In the genomic region with DNA sequence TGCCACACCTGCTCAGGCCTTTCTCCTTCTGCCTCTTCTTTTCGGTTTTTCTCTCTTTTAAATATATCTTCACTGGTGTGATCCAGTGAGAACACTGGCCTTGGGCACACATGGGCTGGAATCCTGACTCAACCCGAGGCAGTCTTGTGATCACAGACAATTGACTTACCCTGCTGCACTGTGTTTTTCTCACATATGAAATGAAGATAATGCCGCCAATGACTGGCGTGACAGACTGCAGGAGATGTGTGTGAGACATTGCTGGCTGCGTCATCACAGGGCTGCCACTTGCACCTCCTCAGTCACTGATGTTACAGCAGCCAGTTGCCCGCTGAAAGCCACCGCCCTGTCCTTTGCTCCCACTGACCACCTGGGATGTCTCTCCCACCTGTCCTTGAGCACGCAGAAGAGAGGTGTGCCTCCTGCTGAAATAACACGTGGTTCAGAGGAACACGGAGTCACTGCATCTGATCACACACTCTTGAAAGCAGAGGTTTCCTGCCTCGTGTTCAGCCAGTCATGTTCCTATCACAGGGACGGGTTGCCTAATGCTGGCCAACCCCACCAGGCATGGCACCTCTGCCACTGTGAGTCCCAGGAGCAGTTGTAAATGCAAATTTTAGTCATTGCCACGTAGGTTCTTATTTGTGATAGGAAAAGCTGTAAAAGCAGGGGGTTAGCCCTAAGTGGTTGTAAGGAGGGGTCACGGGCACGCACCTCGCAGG, we compare ENCODE assay signal across 17 cellular contexts.
DNase-seq lines count a peak whose midpoint lies in the region; ATAC-seq and TF ChIP-seq lines count a peak whose summit lies in the region.
"Had no signal": no experiment of that assay in that cellular context is flagged by ENCODE, and none has a peak within 500 bp of the region (broad histone marks: within the 10 kb centered on the region; RNA-seq: fewer than 3 reads in every experiment).

No MANE protein-coding gene starts in this region.

- no peak overlapping the region for H2BK20ac ChIP-seq in H9 (ENCODE audit: low read depth, low read length, poor library complexity, severe bottlenecking)

- TF ChIP-seq CTCF in H9 (conservative IDR thresholded peaks at IDR 0.05) (no peak), natural killer cell (IDR thresholded peaks at IDR 0.05) (no peak), GM10266 (IDR thresholded peaks at IDR 0.05; ENCODE audit: control insufficient read depth, insufficient read depth, low read depth, missing control alignments) (no peak), GM13976 (IDR thresholded peaks at IDR 0.05; ENCODE audit: borderline replicate concordance, control extremely low read depth, extremely low read depth, insufficient read depth, missing control alignments) (no peak)
- TF ChIP-seq CTCF in activated CD8-positive, alpha-beta T cell treated with anti-CD3 and anti-CD28 coated beads for 36 hours (IDR thresholded peaks at IDR 0.05) = no peak

- no peak overlapping the region for H2BK120ac ChIP-seq in H9 (ENCODE audit: low read depth, low read length, poor library complexity, severe bottlenecking)

- H3K9me3 ChIP-seq in H9 (ENCODE audit: control insufficient read depth, low read depth, low read length) = no peaks in the 10 kb centered on the region
- H3K9me3 ChIP-seq: BLaER1 had no signal

- H3K9me3 Mint-ChIP-seq in H9 (no peaks in the 10 kb centered on the region; a peak in 1 of 5 replicates), natural killer cell (no peaks in the 10 kb centered on the region)
- no peaks in the 10 kb centered on the region for H3K9me3 Mint-ChIP-seq in central memory CD8-positive, alpha-beta T cell
- H3K9me3 Mint-ChIP-seq in activated CD8-positive, alpha-beta T cell treated with anti-CD3 and anti-CD28 coated beads for 36 hours = no peaks in the 10 kb centered on the region
- H3K9me3 Mint-ChIP-seq: CD4-positive, alpha-beta T cell had no signal

- no peaks in the 10 kb centered on the region for H3K79me2 ChIP-seq in H9 (ENCODE audit: insufficient read depth, low read length)

- no peaks in the 10 kb centered on the region for H3K27me3 ChIP-seq in H9 (ENCODE audit: insufficient read depth, low read length)
- H3K27me3 ChIP-seq: BLaER1 had no signal

- H3K4me3 Mint-ChIP-seq in H9 (no peak overlapping the region), natural killer cell (no peak overlapping the region)
- no peak overlapping the region for H3K4me3 Mint-ChIP-seq in central memory CD8-positive, alpha-beta T cell
- H3K4me3 Mint-ChIP-seq in activated CD8-positive, alpha-beta T cell treated with anti-CD3 and anti-CD28 coated beads for 36 hours = no peak overlapping the region
- H3K4me3 Mint-ChIP-seq: CD4-positive, alpha-beta T cell had no signal

- H3K18ac ChIP-seq in H9 (ENCODE audit: insufficient read length, low read depth, low read length) = peak overlapping the region; percentile 57

- no peaks in the 10 kb centered on the region; the same call in 1 of the 2 replicates for H3K27me3 Mint-ChIP-seq in H9 (ENCODE audit: low read depth)
- peaks cover 77% of the 10 kb centered on the region for H3K27me3 Mint-ChIP-seq in central memory CD8-positive, alpha-beta T cell
- peaks cover 12 to 23% of the 10 kb centered on the region in 2 donors for H3K27me3 Mint-ChIP-seq in natural killer cell (ENCODE audit: low read depth in 2 of 2)
- peaks cover 9% of the 10 kb centered on the region for H3K27me3 Mint-ChIP-seq in activated CD8-positive, alpha-beta T cell treated with anti-CD3 and anti-CD28 coated beads for 36 hours

- in situ Hi-C loops in GM13976 (cut with MboI; ENCODE audit: low sequenced_read_pairs, unreplicated experiment) = no loop called here

- intact Hi-C loops in natural killer cell (cut with micrococcal nuclease) = no loop called here
- intact Hi-C loops in activated CD8-positive, alpha-beta T cell treated with anti-CD3 and anti-CD28 coated beads for 36 hours (cut with micrococcal nuclease) = no loop called here

- no peak overlapping the region for H3T11ph ChIP-seq in H9 (ENCODE audit: low read length)

- H2BK5ac ChIP-seq in H9 (ENCODE audit: insufficient read length, low read length) = no peak overlapping the region

- H3K27ac ChIP-seq in H9 (ENCODE audit: insufficient read length, low read depth, low read length) = no peak overlapping the region
- H3K27ac ChIP-seq: BLaER1 had no signal

- H3K36me3 Mint-ChIP-seq in H9 (ENCODE audit: insufficient read depth in 1 of 3, low read depth in 3 of 3) (no peaks in the 10 kb centered on the region), natural killer cell (no peaks in the 10 kb centered on the region)
- H3K36me3 Mint-ChIP-seq in central memory CD8-positive, alpha-beta T cell (ENCODE audit: insufficient read depth) = peaks cover 4% of the 10 kb centered on the region
- H3K36me3 Mint-ChIP-seq in activated CD8-positive, alpha-beta T cell treated with anti-CD3 and anti-CD28 coated beads for 36 hours (ENCODE audit: low read depth) = no peaks in the 10 kb centered on the region

- H3K9ac ChIP-seq in H9 (ENCODE audit: extremely low read depth, insufficient read length, low read length) = no peak overlapping the region
- H3K9ac ChIP-seq: BLaER1 had no signal

- no peak overlapping the region for H2AK5ac ChIP-seq in H9 (ENCODE audit: insufficient read length, low read length)

- peaks cover 5% of the 10 kb centered on the region; the same call in 1 of the 2 replicates for H3K4me1 ChIP-seq in H9 (ENCODE audit: insufficient read depth, low read length)
- H3K4me1 ChIP-seq: BLaER1 had no signal

- no peak overlapping the region for H2AFZ ChIP-seq in H9 (ENCODE audit: low read length)

- peak overlapping the region; percentile 32; the same call in 1 of the 2 replicates for H3K14ac ChIP-seq in H9 (ENCODE audit: insufficient read depth, low read length)

- no peak overlapping the region for H3K4me2 ChIP-seq in H9 (ENCODE audit: insufficient read depth, insufficient read length, low read length)
- H3K4me2 ChIP-seq: BLaER1 had no signal

- CTCF ChIA-PET in activated CD8-positive, alpha-beta T cell treated with anti-CD3 and anti-CD28 coated beads for 36 hours (lab: Charles Lee) = no interaction called here

- DNase-seq in Daoy (ENCODE audit: low read depth) = peak; percentile 52
- DNase-seq in H9 = no peak
- peak in 1 of 2 donors; percentile 27 for DNase-seq in central memory CD8-positive, alpha-beta T cell (ENCODE audit: low spot score in 2 of 2)
- no peak for DNase-seq in natural killer cell
- no peak for DNase-seq in activated CD8-positive, alpha-beta T cell treated with anti-CD3 and anti-CD28 coated beads for 36 hours
- no peak for DNase-seq in GM10266 (ENCODE audit: extremely low spot score)
- no peak for DNase-seq in GM13976 (ENCODE audit: low spot score)
- DNase-seq: CD4-positive, alpha-beta T cell; DND-41; Kasumi-1; NCI-H1417; NCI-H1694 treated with DMSO at 0.1 percent for 48 hours; NCI-H2227 treated with DMSO at 0.1 percent for 48 hours; NCI-H524; NCI-H82; Right ventricle myocardium superior had no signal

- no peak overlapping the region for H4K91ac ChIP-seq in H9 (ENCODE audit: insufficient read length, low read depth, low read length)

- H3K27ac Mint-ChIP-seq in H9 (no peak overlapping the region; a peak in 1 of 7 replicates), natural killer cell (peak overlapping the region in 1 of 2 donors; percentile 16)
- H3K27ac Mint-ChIP-seq in central memory CD8-positive, alpha-beta T cell (ENCODE audit: low read depth) = peak overlapping the region; percentile 60
- no peak overlapping the region for H3K27ac Mint-ChIP-seq in activated CD8-positive, alpha-beta T cell treated with anti-CD3 and anti-CD28 coated beads for 36 hours
- H3K27ac Mint-ChIP-seq: CD4-positive, alpha-beta T cell had no signal

- no peak overlapping the region for H3K4ac ChIP-seq in H9 (ENCODE audit: low read depth, low read length)

- no peak overlapping the region for H3K23ac ChIP-seq in H9 (ENCODE audit: insufficient read length, low read depth, low read length)

- H3K56ac ChIP-seq in H9 (ENCODE audit: insufficient read length, low read depth, low read length) = no peak overlapping the region

- H4K20me1 ChIP-seq in H9 (ENCODE audit: control insufficient read depth, insufficient read depth, insufficient read length) = no peaks in the 10 kb centered on the region
- H4K20me1 ChIP-seq: BLaER1 had no signal

- no peak overlapping the region for H4K8ac ChIP-seq in H9 (replicated peaks; ENCODE audit: insufficient read length, low read depth, low read length)

- WGBS in H9 (ENCODE audit: extremely low coverage, insufficient read length, low lambda C conversion rate) = no CpG with 5 or more reads among the region's 16 CpGs

- no peak overlapping the region for H2BK12ac ChIP-seq in H9 (ENCODE audit: insufficient read length, low read depth, low read length)

- no peak overlapping the region for H2BK15ac ChIP-seq in H9 (ENCODE audit: low read depth, low read length)

- ATAC-seq in central memory CD8-positive, alpha-beta T cell (replicated peaks; ENCODE audit: extremely low read depth, poor library complexity, severe bottlenecking) = peak; percentile 79
- peak; percentile 61 to 72 (median 66) for ATAC-seq in natural killer cell
- no peak for ATAC-seq in activated CD8-positive, alpha-beta T cell treated with anti-CD3 and anti-CD28 coated beads for 36 hours

- H4K5ac ChIP-seq in H9 (ENCODE audit: insufficient read length, low read depth, low read length) = no peak overlapping the region

- H3K23me2 ChIP-seq in H9 (ENCODE audit: insufficient read length, low read depth, low read length, poor library complexity, severe bottlenecking) = no peaks in the 10 kb centered on the region

- H3K4me1 Mint-ChIP-seq in H9 (peaks cover 15 to 19% of the 10 kb centered on the region in 2 experiments), natural killer cell (peaks cover 0 to 8% of the 10 kb centered on the region in 2 donors)
- H3K4me1 Mint-ChIP-seq in central memory CD8-positive, alpha-beta T cell = peaks cover 11% of the 10 kb centered on the region
- H3K4me1 Mint-ChIP-seq in activated CD8-positive, alpha-beta T cell treated with anti-CD3 and anti-CD28 coated beads for 36 hours (ENCODE audit: low read depth) = no peaks in the 10 kb centered on the region

- H3K79me1 ChIP-seq in H9 (ENCODE audit: insufficient read depth, low read depth, low read length, poor library complexity, severe bottlenecking) = no peaks in the 10 kb centered on the region

- POLR2A ChIA-PET in activated CD8-positive, alpha-beta T cell treated with anti-CD3 and anti-CD28 coated beads for 36 hours (lab: Charles Lee) = no interaction called here
